Comparison of ENCODE assay signal across 12 cellular contexts in genomic region chr10:73859441-73860049, GRCh38. TPM values are rescaled to one million over a fixed set of nuclear protein-coding genes. Genes with fewer than 3 reads are reported as not detected.
DNase-seq lines count a peak whose midpoint lies in the region; ATAC-seq and TF ChIP-seq lines count a peak whose summit lies in the region.
"Had no signal": no experiment of that assay in that cellular context is flagged by ENCODE, and none has a peak within 500 bp of the region (broad histone marks: within the 10 kb centered on the region; RNA-seq: fewer than 3 reads in every experiment).

No MANE protein-coding gene starts in this region.

- peak overlapping the region; percentile 31 for H3K27ac Mint-ChIP-seq in stimulated activated naive CD8-positive, alpha-beta T cell treated with anti-CD3 and anti-CD28 coated beads, Interleukin-15, Interleukin-2, amounts not matched to agents 100 ng/mL and 50 ng/mL, for 24 hours
- no peak overlapping the region for H3K27ac Mint-ChIP-seq in HFFc6

- no peak for TF ChIP-seq CTCF in HFFc6 (IDR thresholded peaks at IDR 0.05)

- H3K4me1 Mint-ChIP-seq in stimulated activated naive CD8-positive, alpha-beta T cell treated with anti-CD3 and anti-CD28 coated beads, Interleukin-15, Interleukin-2, amounts not matched to agents 100 ng/mL and 50 ng/mL, for 24 hours (ENCODE audit: low read depth) = peaks cover 57% of the 10 kb centered on the region
- H3K4me1 Mint-ChIP-seq in HFFc6 (ENCODE audit: low read depth) = peaks cover 32% of the 10 kb centered on the region

- H3K4me3 Mint-ChIP-seq in stimulated activated naive CD8-positive, alpha-beta T cell treated with anti-CD3 and anti-CD28 coated beads, Interleukin-15, Interleukin-2, amounts not matched to agents 100 ng/mL and 50 ng/mL, for 24 hours = no peak overlapping the region
- H3K4me3 Mint-ChIP-seq in HFFc6 = no peak overlapping the region

- no peak for DNase-seq in activated CD4-positive, CD25-positive, alpha-beta regulatory T cell treated with anti-CD3 and anti-CD28 coated beads, Interleukin-2, amount 50 U/mL, for 72 hours
- peak; percentile 71 for DNase-seq in activated CD8-positive, alpha-beta memory T cell treated with anti-CD3 and anti-CD28 coated beads, Interleukin-2, amount 50 U/mL, for 48 hours
- peak; percentile 14 for DNase-seq in effector CD8-positive, alpha-beta T cell (lab: John Stamatoyannopoulos, UW)
- DNase-seq in HFFc6 = no peak
- no peak for DNase-seq in midbrain (lab: John Stamatoyannopoulos, UW)
- no peak for DNase-seq in KG1 (lab: John Stamatoyannopoulos, UW)
- DNase-seq: foreskin melanocyte, NCI-H1417, OCI-M1, ovary had no signal

- peak; percentile 21 to 24 for ATAC-seq in activated CD4-positive, CD25-positive, alpha-beta regulatory T cell treated with anti-CD3 and anti-CD28 coated beads, Interleukin-2, amount 50 U/mL, for 24 hours

- H3K27me3 Mint-ChIP-seq in stimulated activated naive CD8-positive, alpha-beta T cell treated with anti-CD3 and anti-CD28 coated beads, Interleukin-15, Interleukin-2, amounts not matched to agents 100 ng/mL and 50 ng/mL, for 24 hours = no peaks in the 10 kb centered on the region
- H3K27me3 Mint-ChIP-seq in HFFc6 (ENCODE audit: insufficient read depth) = peaks cover 2% of the 10 kb centered on the region; the same call in 1 of the 2 replicates

- H3K36me3 Mint-ChIP-seq in stimulated activated naive CD8-positive, alpha-beta T cell treated with anti-CD3 and anti-CD28 coated beads, Interleukin-15, Interleukin-2, amounts not matched to agents 100 ng/mL and 50 ng/mL, for 24 hours (ENCODE audit: low read depth) = peaks cover 23% of the 10 kb centered on the region
- H3K36me3 Mint-ChIP-seq in HFFc6 (ENCODE audit: low read depth) = peaks cover 23% of the 10 kb centered on the region

- no peaks in the 10 kb centered on the region for H3K9me3 Mint-ChIP-seq in stimulated activated naive CD8-positive, alpha-beta T cell treated with anti-CD3 and anti-CD28 coated beads, Interleukin-15, Interleukin-2, amounts not matched to agents 100 ng/mL and 50 ng/mL, for 24 hours
- H3K9me3 Mint-ChIP-seq in HFFc6 = no peaks in the 10 kb centered on the region

RNA-seq across cellular contexts. Expression of gene CAMK2G, which starts 14.8 kb away (rescaled TPM):
- 10 to 100 TPM; 24.6 to 33.1 (median 28.1) TPM for total RNA-seq in HFFc6 (2021; fragmentation: NEBNext Ultra II Directional; extraction: Animal tissue kit (Norgen Biotek cat#: 25700))

RNA-seq across cellular contexts. Expression of gene NDST2, which starts 48.1 kb away (rescaled TPM):
- 10 to 100 TPM; 18.9 to 21.5 (median 20.3) TPM for total RNA-seq in HFFc6 (2021; fragmentation: NEBNext Ultra II Directional; extraction: Animal tissue kit (Norgen Biotek cat#: 25700))

RNA-seq across cellular contexts. Expression of gene PLAU, which starts 51.4 kb away (rescaled TPM):
- total RNA-seq in HFFc6 (2021; fragmentation: NEBNext Ultra II Directional; extraction: Animal tissue kit (Norgen Biotek cat#: 25700)) = 10 to 100 TPM; 14.0 to 25.5 (median 24.0) TPM

Comparison
In these comparisons a context has a peak if more than half of its experiments do, and no peak if none do; other contexts are left out.
1. DNase-seq: peak in activated CD8-positive, alpha-beta memory T cell treated with anti-CD3 and anti-CD28 coated beads, Interleukin-2, amount 50 U/mL, for 48 hours (single experiment) and effector CD8-positive, alpha-beta T cell (single experiment); none in activated CD4-positive, CD25-positive, alpha-beta regulatory T cell treated with anti-CD3 and anti-CD28 coated beads, Interleukin-2, amount 50 U/mL, for 72 hours (single experiment), HFFc6 (single experiment), midbrain (single experiment) and KG1 (single experiment).